In genomic region chr10:61986357-61986756, GRCh38 we compare ENCODE assay signal across 15 cellular contexts.
DNase-seq lines count a peak whose midpoint lies in the region; ATAC-seq and TF ChIP-seq lines count a peak whose summit lies in the region.
"Had no signal": no experiment of that assay in that cellular context is flagged by ENCODE, and none has a peak within 500 bp of the region (broad histone marks: within the 10 kb centered on the region; RNA-seq: fewer than 3 reads in every experiment).

No MANE protein-coding gene starts in this region.

- peaks cover 57% of the 10 kb centered on the region for H3K36me3 Mint-ChIP-seq in activated naive CD4-positive, alpha-beta T cell treated with anti-CD3 and anti-CD28 coated beads for 36 hours (ENCODE audit: low read depth)
- H3K36me3 Mint-ChIP-seq in activated B cell treated with CpG ODN at 0.5 μM for 24 hours (ENCODE audit: low read depth): peaks cover 62% of the 10 kb centered on the region

- peaks cover 92% of the 10 kb centered on the region for H3K4me1 Mint-ChIP-seq in activated naive CD4-positive, alpha-beta T cell treated with anti-CD3 and anti-CD28 coated beads for 36 hours (ENCODE audit: low read depth)
- peaks cover 92% of the 10 kb centered on the region for H3K4me1 Mint-ChIP-seq in activated B cell treated with CpG ODN at 0.5 μM for 24 hours

- no peak for ATAC-seq in activated B cell treated with CpG ODN at 0.5 μM for 24 hours (ENCODE audit: low read depth)
- ATAC-seq: lower lobe of right lung had no signal

- intact Hi-C loops in activated naive CD4-positive, alpha-beta T cell treated with anti-CD3 and anti-CD28 coated beads for 36 hours (cut with micrococcal nuclease): no loop called here
- intact Hi-C loops in activated B cell treated with CpG ODN at 0.5 μM for 24 hours (cut with micrococcal nuclease) (loop anchor here (2.0 kb wide), 1 partner anchor 22 kb away; no protein-coding TSS in a partner anchor), ovary (cut with DNase I) (no loop called here)

- no peak for DNase-seq in activated naive CD4-positive, alpha-beta T cell treated with anti-CD3 and anti-CD28 coated beads for 36 hours
- DNase-seq in activated naive CD4-positive, alpha-beta T cell treated with anti-CD3 and anti-CD28 coated beads, Interleukin-2, amount 50 U/mL, for 16 hours: no peak
- no peak for DNase-seq in activated B cell treated with CpG ODN at 0.5 μM for 24 hours
- peak; percentile 22 for DNase-seq in iPS DF 6.9 (ENCODE audit: low read depth, low spot score)
- DNase-seq in ovary: no peak
- no peak for DNase-seq in activated CD4-positive, CD25-positive, alpha-beta regulatory T cell treated with anti-CD3 and anti-CD28 coated beads, Interleukin-2, amount 50 U/mL, for 72 hours
- DNase-seq in GM03348 (ENCODE audit: low spot score): no peak
- DNase-seq: lower lobe of right lung, NCI-H1694 treated with DMSO at 0.1 percent for 48 hours, NCI-H526 treated with DMSO at 0.1 percent for 48 hours, Right ventricle myocardium superior had no signal

- H3K9me3 ChIP-seq in iPS DF 6.9 (ENCODE audit: control insufficient read depth, insufficient read depth, low read length) (no peaks in the 10 kb centered on the region), stomach smooth muscle (ENCODE audit: control insufficient read depth in 2 of 2, low read length in 2 of 2) (no peaks in the 10 kb centered on the region), ovary (no peaks in the 10 kb centered on the region)
- H3K9me3 ChIP-seq: lower lobe of right lung, neutrophil had no signal

- no CpG with 5 or more reads among the region's 3 CpGs for WGBS in iPS DF 6.9 (ENCODE audit: insufficient coverage, insufficient read length)
- 81 to 85% (median 84%) methylated on average over 3 of the region's 3 CpGs for WGBS in ovary, 3 donors

- H3K36me3 ChIP-seq in iPS DF 6.9 (ENCODE audit: control insufficient read depth, insufficient read depth, low read length): no peaks in the 10 kb centered on the region
- no peaks in the 10 kb centered on the region for H3K36me3 ChIP-seq in stomach smooth muscle (ENCODE audit: control insufficient read depth in 2 of 2, insufficient read depth in 2 of 2, low read length in 2 of 2)
- H3K36me3 ChIP-seq in ovary: no peaks in the 10 kb centered on the region
- H3K36me3 ChIP-seq: lower lobe of right lung, neutrophil had no signal

- H3K27me3 ChIP-seq in iPS DF 6.9 (ENCODE audit: control insufficient read depth, insufficient read depth, low read length) (no peaks in the 10 kb centered on the region), stomach smooth muscle (ENCODE audit: control insufficient read depth in 1 of 2, insufficient read depth in 2 of 2, low read length in 2 of 2) (no peaks in the 10 kb centered on the region), ovary (no peaks in the 10 kb centered on the region)
- H3K27me3 ChIP-seq: neutrophil had no signal

- H3K4me3 ChIP-seq in iPS DF 6.9 (ENCODE audit: low read length): no peak overlapping the region
- no peak overlapping the region for H3K4me3 ChIP-seq in stomach smooth muscle (ENCODE audit: low read length in 2 of 2)
- no peak overlapping the region for H3K4me3 ChIP-seq in ovary
- H3K4me3 ChIP-seq: lower lobe of right lung had no signal

- no peak overlapping the region for H3K27ac ChIP-seq in iPS DF 6.9 (ENCODE audit: low read length)
- H3K27ac ChIP-seq in stomach smooth muscle (ENCODE audit: low read length): peak overlapping the region; percentile 19
- no peak overlapping the region for H3K27ac ChIP-seq in ovary
- H3K27ac ChIP-seq: lower lobe of right lung, neutrophil had no signal

- H3K4me3 Mint-ChIP-seq in activated naive CD4-positive, alpha-beta T cell treated with anti-CD3 and anti-CD28 coated beads for 36 hours: no peak overlapping the region
- peak overlapping the region; percentile 44 for H3K4me3 Mint-ChIP-seq in activated B cell treated with CpG ODN at 0.5 μM for 24 hours
- H3K4me3 Mint-ChIP-seq: endodermal cell had no signal

- POLR2A ChIA-PET in activated B cell treated with CpG ODN at 0.5 μM for 24 hours (lab: Charles Lee): interaction anchor here (1.1 to 10.9 kb wide), 7 partner anchors 8 to 84 kb away, joined by 3 to 270 read pairs (median 46); partner anchors contain the start of gene ARID5B

- CTCF ChIA-PET in activated naive CD4-positive, alpha-beta T cell treated with anti-CD3 and anti-CD28 coated beads for 36 hours (lab: Charles Lee): interaction anchor here (0.6 to 1.2 kb wide), 6 partner anchors 45 to 259 kb away, joined by 3 to 4 read pairs (median 3); no protein-coding TSS in a partner anchor
- CTCF ChIA-PET in activated B cell treated with CpG ODN at 0.5 μM for 24 hours (lab: Charles Lee): interaction anchor here (1.8 to 3.1 kb wide), 2 partner anchors 89 to 259 kb away, joined by 6 to 13 read pairs; no protein-coding TSS in a partner anchor

- peak overlapping the region; percentile 96 for H3K27ac Mint-ChIP-seq in activated naive CD4-positive, alpha-beta T cell treated with anti-CD3 and anti-CD28 coated beads for 36 hours
- peak overlapping the region; percentile 97 for H3K27ac Mint-ChIP-seq in activated B cell treated with CpG ODN at 0.5 μM for 24 hours
- H3K27ac Mint-ChIP-seq: endodermal cell had no signal

- no peak for TF ChIP-seq EP300 in ovary (IDR thresholded peaks at IDR 0.05)

- TF ChIP-seq POLR2A in ovary (IDR thresholded peaks at IDR 0.05): no peak

- no peak overlapping the region for H3K9ac ChIP-seq in stomach smooth muscle (ENCODE audit: low read length in 2 of 2)
- H3K9ac ChIP-seq: KMS-11 had no signal

- H3K9me3 Mint-ChIP-seq in activated naive CD4-positive, alpha-beta T cell treated with anti-CD3 and anti-CD28 coated beads for 36 hours: no peaks in the 10 kb centered on the region
- no peaks in the 10 kb centered on the region for H3K9me3 Mint-ChIP-seq in activated B cell treated with CpG ODN at 0.5 μM for 24 hours
- H3K9me3 Mint-ChIP-seq: endodermal cell had no signal

- H3K4me1 ChIP-seq in iPS DF 6.9 (ENCODE audit: control insufficient read depth, insufficient read depth, low read length) (no peaks in the 10 kb centered on the region; the same call in 1 of the 2 replicates), stomach smooth muscle (ENCODE audit: control insufficient read depth, insufficient read depth, low read length) (no peaks in the 10 kb centered on the region), ovary (ENCODE audit: insufficient read depth) (peaks cover 5% of the 10 kb centered on the region)

- no peak for TF ChIP-seq CTCF in activated B cell treated with CpG ODN at 0.5 μM for 24 hours (IDR thresholded peaks at IDR 0.05)
- TF ChIP-seq CTCF in ovary (IDR thresholded peaks at IDR 0.05): no peak

- no peaks in the 10 kb centered on the region for H3K27me3 Mint-ChIP-seq in activated naive CD4-positive, alpha-beta T cell treated with anti-CD3 and anti-CD28 coated beads for 36 hours (ENCODE audit: low read depth)
- no peaks in the 10 kb centered on the region for H3K27me3 Mint-ChIP-seq in activated B cell treated with CpG ODN at 0.5 μM for 24 hours
